8 cellular contexts compared by ENCODE assay signal in genomic region chr16:85717393-85718152, GRCh38. TPM values are rescaled to one million over a fixed set of nuclear protein-coding genes. Genes with fewer than 3 reads are reported as not detected.
DNase-seq lines count a peak whose midpoint lies in the region; ATAC-seq lines count a peak whose summit lies in the region.

No MANE protein-coding gene starts in this region.

- no peaks in the 10 kb centered on the region for H3K9me3 Mint-ChIP-seq in central memory CD8-positive, alpha-beta T cell

- peaks cover 6% of the 10 kb centered on the region for H3K27me3 Mint-ChIP-seq in central memory CD8-positive, alpha-beta T cell

- H3K27ac Mint-ChIP-seq in central memory CD8-positive, alpha-beta T cell (ENCODE audit: low read depth) = no peak overlapping the region

- H3K4me3 Mint-ChIP-seq in central memory CD8-positive, alpha-beta T cell = no peak overlapping the region

- ATAC-seq in central memory CD8-positive, alpha-beta T cell (replicated peaks; ENCODE audit: extremely low read depth, poor library complexity, severe bottlenecking) = no peak
- peak; percentile 91 for ATAC-seq in left lobe of liver
- ATAC-seq in GM19397 (IDR thresholded peaks at IDR 0.05; ENCODE audit: unreplicated experiment) = no peak

- peak; percentile 33 for DNase-seq in SIG-M5 treated with dmso at 0.1 percent for 504 hours (lab: John Stamatoyannopoulos, UW; ENCODE audit: unreplicated experiment)
- DNase-seq in SIG-M5 (lab: John Stamatoyannopoulos, UW) = no peak
- peak; percentile 50 for DNase-seq in NCI-H2227 treated with DMSO at 0.1 percent for 48 hours (lab: John Stamatoyannopoulos, UW)
- DNase-seq in activated CD4-positive, CD25-positive, alpha-beta regulatory T cell treated with anti-CD3 and anti-CD28 coated beads, Interleukin-2, amount 50 U/mL, for 72 hours = peak; percentile 56
- peak; percentile 13 to 45 for DNase-seq in central memory CD8-positive, alpha-beta T cell (ENCODE audit: low spot score in 2 of 2)
- DNase-seq in left lobe of liver (ENCODE audit: low spot score) = peak; percentile 86
- peak; percentile 71 for DNase-seq in stimulated activated CD4-positive, alpha-beta T cell treated with anti-CD3 and anti-CD28 coated beads, Interleukin-4, amount 100 ng/mL, for 24 hours

- H3K36me3 Mint-ChIP-seq in central memory CD8-positive, alpha-beta T cell (ENCODE audit: insufficient read depth) = peaks cover 4% of the 10 kb centered on the region

- no peaks in the 10 kb centered on the region for H3K4me1 Mint-ChIP-seq in central memory CD8-positive, alpha-beta T cell

RNA-seq across cellular contexts. Expression of gene GINS2, which starts 28.8 kb away (rescaled TPM):
- 0.88 TPM for total RNA-seq in left lobe of liver

RNA-seq across cellular contexts. Expression of gene C16orf74, which starts 33.3 kb away (rescaled TPM):
- 0.30 TPM for total RNA-seq in left lobe of liver
